28 cellular contexts compared by ENCODE assay signal in the genomic region with DNA sequence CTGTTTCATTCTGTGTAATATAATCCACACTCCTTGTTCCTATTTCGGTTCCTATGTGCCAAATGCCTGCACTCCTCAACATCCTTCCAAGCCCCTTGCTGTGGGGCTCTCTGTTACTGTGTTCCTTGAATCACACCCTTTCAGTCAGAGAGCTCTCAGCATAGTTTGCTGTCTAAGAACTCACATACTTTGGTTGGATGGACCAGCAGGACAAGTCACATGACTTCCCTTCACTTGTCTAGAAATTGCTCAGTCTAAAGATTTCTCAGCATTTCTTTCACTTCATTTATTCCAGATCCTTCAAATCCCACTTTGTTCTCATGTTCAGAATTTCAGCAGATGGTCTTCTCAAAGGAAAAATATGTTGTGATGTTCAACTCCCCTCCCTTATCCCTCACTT.
"Had no signal": no experiment of that assay in that cellular context is flagged by ENCODE, and none has a peak within 500 bp of the region (broad histone marks: within the 10 kb centered on the region; RNA-seq: fewer than 3 reads in every experiment).

No MANE protein-coding gene starts in this region.

- H3K27me3 Mint-ChIP-seq: activated naive CD8-positive, alpha-beta T cell treated with anti-CD3 and anti-CD28 coated beads, Interleukin-2, amount 50 U/mL, for 24 hours had no signal

- H3K9me3 ChIP-seq: MG63, Peyer's patch, SJCRH30, SK-N-SH had no signal

- H3K27me3 ChIP-seq: MG63, Peyer's patch, SJCRH30 had no signal

- H3K36me3 ChIP-seq: MG63, Peyer's patch, SJCRH30 had no signal

- H3K4me3 Mint-ChIP-seq: activated B cell treated with CpG ODN at 0.5 μM for 24 hours; activated CD4-positive, alpha-beta T cell treated with anti-CD3 and anti-CD28 coated beads, Interleukin-2, amount 10 ng/mL, durations not matched to agents 24 days and 14 days; activated CD8-positive, alpha-beta memory T cell treated with anti-CD3 and anti-CD28 coated beads, Interleukin-2, amount 10 ng/mL, durations not matched to agents 7 days and 5 days; activated naive CD8-positive, alpha-beta T cell treated with anti-CD3 and anti-CD28 coated beads, Interleukin-2, amount 50 U/mL, for 24 hours; activated T-cell treated with anti-CD3 and anti-CD28 coated beads, Interleukin-2, amount 50 U/mL, for 4 hours; T-helper 1 cell treated with Interleukin-12 subunit alpha and Interleukin-12 subunit beta and Interleukin-4 antibody, amounts not matched to agents 30 μg/mL and 1 μg/mL, for 36 hours had no signal

- H3K9me3 Mint-ChIP-seq: activated B cell treated with CpG ODN at 0.5 μM for 24 hours; activated CD4-positive, alpha-beta T cell treated with anti-CD3 and anti-CD28 coated beads, Interleukin-2, amount 10 ng/mL, durations not matched to agents 24 days and 14 days; activated naive CD4-positive, alpha-beta T cell treated with anti-CD3 and anti-CD28 coated beads, Interleukin-2, amount 50 U/mL, for 72 hours; activated naive CD8-positive, alpha-beta T cell treated with anti-CD3 and anti-CD28 coated beads, Interleukin-2, amount 50 U/mL, for 24 hours; activated T-cell treated with anti-CD3 and anti-CD28 coated beads, Interleukin-2, amount 50 U/mL, for 4 hours; T-helper 1 cell treated with Interleukin-12 subunit alpha and Interleukin-12 subunit beta and Interleukin-4 antibody, amounts not matched to agents 30 μg/mL and 1 μg/mL, for 36 hours had no signal

- H3K27ac ChIP-seq: Peyer's patch, RWPE1, SJCRH30 had no signal

- ATAC-seq: activated CD8-positive, alpha-beta memory T cell treated with anti-CD3 and anti-CD28 coated beads, Interleukin-2, amount 10 ng/mL, durations not matched to agents 7 days and 5 days; activated naive CD4-positive, alpha-beta T cell treated with anti-CD3 and anti-CD28 coated beads, Interleukin-2, amount 50 U/mL, for 72 hours; activated naive CD8-positive, alpha-beta T cell treated with anti-CD3 and anti-CD28 coated beads, Interleukin-2, amount 50 U/mL, for 24 hours; activated T-cell treated with anti-CD3 and anti-CD28 coated beads, Interleukin-2, amount 50 U/mL, for 4 hours had no signal

- DNase-seq: activated B cell treated with CpG ODN at 0.5 μM for 24 hours; activated CD4-positive, alpha-beta T cell treated with anti-CD3 and anti-CD28 coated beads for 1 hour; activated CD4-positive, alpha-beta T cell treated with anti-CD3 and anti-CD28 coated beads, Interleukin-2, amount 10 ng/mL, durations not matched to agents 24 days and 14 days; activated CD4-positive, alpha-beta T cell treated with anti-CD3 and anti-CD28 coated beads, Interleukin-2, amount 50 U/mL, for 48 hours; activated CD8-positive, alpha-beta memory T cell treated with anti-CD3 and anti-CD28 coated beads, Interleukin-2, amount 10 ng/mL, durations not matched to agents 7 days and 5 days; activated effector memory CD4-positive, alpha-beta T cell treated with anti-CD3 and anti-CD28 coated beads, Interleukin-2, amount 50 U/mL, for 16 hours; activated naive CD4-positive, alpha-beta T cell treated with Interleukin-2 at 50 U/mL for 16 hours; activated naive CD8-positive, alpha-beta T cell treated with anti-CD3 and anti-CD28 coated beads, Interleukin-2, amount 50 U/mL, for 24 hours; activated T-cell treated with anti-CD3 and anti-CD28 coated beads, Interleukin-2, amount 50 U/mL, for 4 hours; amygdala; cerebellar nuclear complex; MG63; MV-4-11; NCI-H1105; NCI-H1436 treated with DMSO at 0.1 percent for 48 hours; NCI-H187; NCI-H2081; NCI-H510A treated with DMSO at 0.1 percent for 48 hours; NCI-H69; NK-92 treated with Interleukin-12 subunit alpha and Interleukin-12 subunit beta, amount 100 ng/mL, for 24 hours; Peyer's patch; Right ventricle myocardium superior; SJCRH30; SK-N-SH; SW 1271 had no signal

- H3K9ac ChIP-seq: SK-N-SH had no signal

- H3K4me1 Mint-ChIP-seq: activated B cell treated with CpG ODN at 0.5 μM for 24 hours; activated CD4-positive, alpha-beta T cell treated with anti-CD3 and anti-CD28 coated beads, Interleukin-2, amount 10 ng/mL, durations not matched to agents 24 days and 14 days; activated naive CD8-positive, alpha-beta T cell treated with anti-CD3 and anti-CD28 coated beads, Interleukin-2, amount 50 U/mL, for 24 hours had no signal

- H3K4me1 ChIP-seq: Peyer's patch had no signal

- H3K27ac Mint-ChIP-seq: activated B cell treated with CpG ODN at 0.5 μM for 24 hours; activated CD4-positive, alpha-beta T cell treated with anti-CD3 and anti-CD28 coated beads, Interleukin-2, amount 10 ng/mL, durations not matched to agents 24 days and 14 days; activated CD8-positive, alpha-beta memory T cell treated with anti-CD3 and anti-CD28 coated beads, Interleukin-2, amount 10 ng/mL, durations not matched to agents 7 days and 5 days; activated naive CD4-positive, alpha-beta T cell treated with anti-CD3 and anti-CD28 coated beads, Interleukin-2, amount 50 U/mL, for 72 hours; activated naive CD8-positive, alpha-beta T cell treated with anti-CD3 and anti-CD28 coated beads, Interleukin-2, amount 50 U/mL, for 24 hours; T-helper 1 cell treated with Interleukin-12 subunit alpha and Interleukin-12 subunit beta and Interleukin-4 antibody, amounts not matched to agents 30 μg/mL and 1 μg/mL, for 36 hours had no signal

- H3K4me3 ChIP-seq: MG63, Peyer's patch, SJCRH30 had no signal

- H3K36me3 Mint-ChIP-seq: activated CD8-positive, alpha-beta memory T cell treated with anti-CD3 and anti-CD28 coated beads, Interleukin-2, amount 10 ng/mL, durations not matched to agents 7 days and 5 days; activated naive CD4-positive, alpha-beta T cell treated with anti-CD3 and anti-CD28 coated beads, Interleukin-2, amount 50 U/mL, for 72 hours had no signal

- H3K4me2 ChIP-seq: SK-N-SH had no signal
